ENCODE assay signal across 10 cellular contexts in genomic region chr15:65083262-65083701, GRCh38. TPM values are rescaled to one million over a fixed set of nuclear protein-coding genes. Genes with fewer than 3 reads are reported as not detected.
DNase-seq lines count a peak whose midpoint lies in the region; ATAC-seq and TF ChIP-seq lines count a peak whose summit lies in the region.
"Had no signal": no experiment of that assay in that cellular context is flagged by ENCODE, and none has a peak within 500 bp of the region (broad histone marks: within the 10 kb centered on the region; RNA-seq: fewer than 3 reads in every experiment).

No MANE protein-coding gene starts in this region.

- H3K4me3 Mint-ChIP-seq in glutamatergic neuron (ENCODE audit: unreplicated experiment): peak overlapping the region; percentile 57

- DNase-seq in H7 (peak; percentile 77), glutamatergic neuron (peak; percentile 36), renal cortical epithelial cell (ENCODE audit: low read depth) (peak; percentile 25), HuH-7 (ENCODE audit: low spot score) (no peak)
- DNase-seq in activated CD4-positive, CD25-positive, alpha-beta regulatory T cell (lab: John Stamatoyannopoulos, UW): no peak
- DNase-seq: NCI-H524 treated with DMSO at 0.1 percent for 48 hours had no signal

- peak overlapping the region; percentile 59 for H3K27ac Mint-ChIP-seq in glutamatergic neuron (ENCODE audit: unreplicated experiment)

- H3K4me3 ChIP-seq in H7 (ENCODE audit: insufficient read depth, low read depth, low read length) (no peak overlapping the region), WI38 (ENCODE audit: low read depth, low read length) (no peak overlapping the region)

- TF ChIP-seq CTCF in WI38 (IDR thresholded peaks at IDR 0.05; ENCODE audit: low read depth, low read length): peak; percentile 57
- TF ChIP-seq CTCF in glutamatergic neuron (IDR thresholded peaks at IDR 0.05; ENCODE audit: partially characterized antibody, unreplicated experiment): no peak

- peaks cover 37% of the 10 kb centered on the region for H3K4me1 Mint-ChIP-seq in glutamatergic neuron (ENCODE audit: low read depth, unreplicated experiment)

- H3K9me3 Mint-ChIP-seq in glutamatergic neuron (ENCODE audit: unreplicated experiment): peaks cover 4% of the 10 kb centered on the region

- ATAC-seq in GM19452 (IDR thresholded peaks at IDR 0.05; ENCODE audit: unreplicated experiment): no peak
- ATAC-seq in HG03378 (IDR thresholded peaks at IDR 0.05; ENCODE audit: unreplicated experiment): no peak

- H3K36me3 ChIP-seq in H7 (replicated peaks; ENCODE audit: control insufficient read depth, insufficient read depth, low read length): no peaks in the 10 kb centered on the region

- no peaks in the 10 kb centered on the region for H3K27me3 ChIP-seq in H7 (ENCODE audit: control insufficient read depth, insufficient read depth, low read length)

- no peaks in the 10 kb centered on the region for H3K36me3 Mint-ChIP-seq in glutamatergic neuron (ENCODE audit: unreplicated experiment)

- H3K27me3 Mint-ChIP-seq in glutamatergic neuron (ENCODE audit: unreplicated experiment): peaks cover 6% of the 10 kb centered on the region

RNA-seq across cellular contexts. Expression of gene KBTBD13, which starts 6.7 kb away (rescaled TPM):
- 0.17 TPM in 1 of 2 replicates, not detected in the other for total RNA-seq in H7 (2014; rRNA removed; shearing (Covaris generic))
- total RNA-seq in glutamatergic neuron (ENCODE audit: unreplicated experiment) (not detected), renal cortical epithelial cell (not detected in 2 replicates)
- total RNA-seq: temporal lobe had no signal

RNA-seq across cellular contexts. Expression of gene RASL12, which starts 15.5 kb away (rescaled TPM):
- total RNA-seq in H7 (2014; rRNA removed; shearing (Covaris generic)): 20.9 and 22.1 TPM in 2 replicates
- total RNA-seq in glutamatergic neuron (ENCODE audit: unreplicated experiment) (0.44 TPM), renal cortical epithelial cell (not detected in 2 replicates)

RNA-seq across cellular contexts. Expression of gene UBAP1L, which starts 31.7 kb away (rescaled TPM):
- 0.14 and 1.6 TPM in 2 replicates for total RNA-seq in H7 (2014; rRNA removed; shearing (Covaris generic))
- total RNA-seq in glutamatergic neuron (ENCODE audit: unreplicated experiment): 4.6 TPM
- total RNA-seq in renal cortical epithelial cell: under 0.01 and 1.4 TPM in 2 replicates

RNA-seq across cellular contexts. Expression of gene SLC51B, which starts 38.1 kb away (rescaled TPM):
- not detected in 2 replicates for total RNA-seq in H7 (2014; rRNA removed; shearing (Covaris generic))
- total RNA-seq in glutamatergic neuron (ENCODE audit: unreplicated experiment): not detected
- 0.15 TPM in 1 of 2 replicates, not detected in the other for total RNA-seq in renal cortical epithelial cell
- total RNA-seq: temporal lobe had no signal

RNA-seq across cellular contexts. Expression of gene PDCD7, which starts 50.3 kb away (rescaled TPM):
- total RNA-seq in H7 (2014; rRNA removed; shearing (Covaris generic)): 15.5 and 16.1 TPM in 2 replicates
- total RNA-seq in glutamatergic neuron (ENCODE audit: unreplicated experiment) (13.6 TPM), renal cortical epithelial cell (12.9 and 18.4 TPM in 2 replicates)

Comparison
In these comparisons a context has a peak if more than half of its experiments do, and no peak if none do; other contexts are left out.
1. DNase-seq: peak in H7 (single experiment), glutamatergic neuron (single experiment) and renal cortical epithelial cell (single experiment); none in activated CD4-positive, CD25-positive, alpha-beta regulatory T cell (0 of 4) and HuH-7 (single experiment).
2. RNA of gene RASL12, which starts 15.5 kb away (total RNA-seq): 20.9 to 22.1 TPM in H7; 0.44 TPM in glutamatergic neuron (single experiment) and not detected in renal cortical epithelial cell; every median in the first group is over 10 times any median in the second.